In genomic region chr10:132420469-132421376, GRCh38 we compare ENCODE assay signal across 8 cellular contexts. TPM values are rescaled to one million over a fixed set of nuclear protein-coding genes. Genes with fewer than 3 reads are reported as not detected.
DNase-seq lines count a peak whose midpoint lies in the region; ATAC-seq and TF ChIP-seq lines count a peak whose summit lies in the region.

No MANE protein-coding gene starts in this region.

- H3K9me3 ChIP-seq in osteoblast (ENCODE audit: low read depth, low read length): no peaks in the 10 kb centered on the region

- peak overlapping the region; percentile 35 for H2AFZ ChIP-seq in osteoblast (ENCODE audit: low read length)

- H3K79me2 ChIP-seq in osteoblast (ENCODE audit: insufficient read depth, low read length): no peaks in the 10 kb centered on the region

- H3K4me1 ChIP-seq in osteoblast (ENCODE audit: insufficient read depth, low read length): peaks cover 9% of the 10 kb centered on the region

- peak; percentile 40 to 56 for DNase-seq in Kasumi-1 (lab: John Stamatoyannopoulos, UW)
- no peak for DNase-seq in osteoblast (ENCODE audit: insufficient read length, low spot score, missing footprints)
- no peak for DNase-seq in iPS-NIHi11 (ENCODE audit: low spot score)
- no peak for DNase-seq in activated gamma-delta T cell (lab: John Stamatoyannopoulos, UW)
- DNase-seq in NCI-H446 (lab: John Stamatoyannopoulos, UW): no peak

- no peak for TF ChIP-seq CTCF in osteoblast (IDR thresholded peaks at IDR 0.05; ENCODE audit: extremely low read depth, low read depth, low read length)

- H3K4me2 ChIP-seq in osteoblast (ENCODE audit: insufficient read depth, low read length): peak overlapping the region; percentile 55

- peaks cover under 1% of the 10 kb centered on the region for H4K20me1 ChIP-seq in osteoblast (ENCODE audit: insufficient read depth, low read length)

- no peaks in the 10 kb centered on the region for H3K27me3 ChIP-seq in osteoblast (ENCODE audit: insufficient read depth, low read length)

- peak; percentile 20 for ATAC-seq in GM21367 (IDR thresholded peaks at IDR 0.05; ENCODE audit: unreplicated experiment)
- ATAC-seq in GM19455 (IDR thresholded peaks at IDR 0.05; ENCODE audit: unreplicated experiment): no peak

- H3K36me3 ChIP-seq in osteoblast (ENCODE audit: insufficient read depth, low read length): no peaks in the 10 kb centered on the region

- peak overlapping the region; percentile 45 for H3K4me3 ChIP-seq in osteoblast (ENCODE audit: insufficient read depth, low read length)

- H3K27ac ChIP-seq in cingulate gyrus (ENCODE audit: low read depth, low read length) (peak overlapping the region; percentile 93), osteoblast (ENCODE audit: low read depth, low read length) (no peak overlapping the region)

RNA-seq across cellular contexts. Expression of gene PWWP2B, which starts 23.7 kb away (rescaled TPM):
- 15.3 and 18.5 TPM in 2 replicates for total RNA-seq in osteoblast

Comparison
In these comparisons a context has a peak if more than half of its experiments do, and no peak if none do; other contexts are left out.
1. DNase-seq: peak in Kasumi-1 (2 of 2); none in osteoblast (single experiment), iPS-NIHi11 (single experiment), activated gamma-delta T cell (single experiment) and NCI-H446 (0 of 2).